In the genomic region with DNA sequence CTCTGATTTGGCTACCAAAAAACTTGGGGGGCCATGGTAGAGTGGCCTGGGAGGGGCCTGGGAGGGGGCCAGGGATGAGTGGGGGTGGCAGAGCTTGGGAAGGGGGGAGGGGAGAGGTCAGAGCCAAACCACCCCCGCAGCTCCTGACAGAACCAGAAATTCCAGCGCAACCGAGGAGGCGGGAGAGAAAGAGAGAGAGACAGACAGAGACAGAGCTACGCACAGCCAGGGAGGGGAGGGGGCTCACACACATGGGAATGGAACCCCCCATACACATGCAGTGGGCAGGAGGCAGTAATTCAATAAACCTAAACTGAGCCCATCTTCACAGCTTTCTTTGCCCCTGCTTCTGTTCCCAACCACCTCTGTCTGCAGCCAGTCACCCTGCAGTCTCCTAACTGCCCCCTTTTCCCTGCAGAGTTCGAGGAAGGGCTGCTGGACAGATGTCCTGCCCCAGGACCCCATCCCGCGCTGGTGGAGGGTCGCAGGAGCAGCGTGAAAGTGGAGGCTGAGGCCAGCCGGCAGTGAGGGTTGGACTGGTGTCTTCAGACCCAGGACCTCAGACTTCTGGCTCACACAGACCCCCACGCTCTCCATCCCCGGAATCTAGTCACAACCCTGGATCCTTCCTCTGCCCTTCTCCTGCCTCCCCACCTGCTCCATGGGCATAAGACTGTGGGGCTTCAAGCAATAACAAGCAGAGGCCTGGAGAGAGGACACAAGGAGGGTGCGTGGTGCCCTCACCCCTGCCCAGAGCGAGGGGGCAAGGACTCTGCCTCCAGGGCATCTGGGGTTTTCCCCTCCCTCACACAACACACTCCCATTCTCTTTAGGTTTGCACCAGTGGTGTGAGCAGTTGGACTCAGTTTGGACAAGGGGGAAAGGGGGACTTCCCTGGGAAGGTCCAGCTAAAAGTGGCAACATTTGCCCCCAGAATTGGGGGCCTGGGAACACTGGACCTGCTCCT, we compare ENCODE assay signal across 10 cellular contexts. TPM values are rescaled to one million over a fixed set of nuclear protein-coding genes. Genes with fewer than 3 reads are reported as not detected.
A peak's percentile ranks its signal among the peaks of the same experiment; 100 is the strongest.
DNase-seq lines count a peak whose midpoint lies in the region; ATAC-seq, FAIRE-seq and TF ChIP-seq lines count a peak whose summit lies in the region.
"Had no signal": no experiment of that assay in that cellular context is flagged by ENCODE, and none has a peak within 500 bp of the region (broad histone marks: within the 10 kb centered on the region; RNA-seq: fewer than 3 reads in every experiment).

No MANE protein-coding gene starts in this region.

- FAIRE-seq in K562 (lab: Jason Lieb, UNC) = no peak

- DNase-seq in activated CD4-positive, alpha-beta T cell treated with anti-CD3 and anti-CD28 coated beads, Interleukin-2, amount 10 ng/mL, durations not matched to agents 7 days and 5 days = no peak
- DNase-seq in activated CD4-positive, alpha-beta T cell treated with anti-CD3 and anti-CD28 coated beads, Interleukin-2, amount 50 U/mL, for 48 hours = no peak
- DNase-seq in K562 (ENCODE audit: extremely low read depth in 1 of 4, low spot score in 3 of 4) = no peak
- DNase-seq in lower lobe of right lung = no peak
- no peak for DNase-seq in transverse colon
- no peak for DNase-seq in NCI-H510A (lab: John Stamatoyannopoulos, UW)
- no peak for DNase-seq in activated gamma-delta T cell treated with Interleukin-2 at 50 U/mL for 16 hours
- DNase-seq: activated gamma-delta T cell, NCI-H2081 had no signal

- no peak for TF ChIP-seq CTCF in K562 (IDR thresholded peaks at IDR 0.05 in 2 of 3, conservative IDR thresholded peaks at IDR 0.05 in 1 of 3; ENCODE audit: insufficient read depth in 2 of 3, low read depth in 1 of 3, low read length in 3 of 3)
- no peak for TF ChIP-seq CTCF in lower lobe of right lung (IDR thresholded peaks at IDR 0.05)
- no peak for TF ChIP-seq CTCF in transverse colon (IDR thresholded peaks at IDR 0.05)

- H3K27ac ChIP-seq in K562 (ENCODE audit: extremely low read depth, low read depth, low read length) (peak overlapping the region; percentile 62; the same call in 2 of the 3 replicates), lower lobe of right lung (peak overlapping the region; percentile 53), transverse colon (peak overlapping the region; percentile 75 to 98 (median 95))

- peaks cover 80% of the 10 kb centered on the region for H3K36me3 ChIP-seq in K562 (ENCODE audit: control insufficient read depth, insufficient read depth, low read length)
- H3K36me3 ChIP-seq in lower lobe of right lung = peaks cover 85% of the 10 kb centered on the region
- H3K36me3 ChIP-seq in transverse colon = peaks cover 0 to 31% (median 7%) of the 10 kb centered on the region in 4 donors

- CTCF ChIA-PET in activated CD4-positive, alpha-beta T cell treated with anti-CD3 and anti-CD28 coated beads, Interleukin-2, amount 10 ng/mL, durations not matched to agents 7 days and 5 days (lab: Charles Lee) = interaction anchor here (0.6 to 6.7 kb wide), 11 partner anchors 13 to 440 kb away, joined by 3 to 90 read pairs (median 4); a partner anchor contains a TSS
- CTCF ChIA-PET in K562 (lab: Yijun Ruan, JAX; ENCODE audit: low intra/inter-chr PET ratio) = interaction anchor here (0.7 to 3.0 kb wide), 2 partner anchors 22 to 25 kb away, joined by 3 to 27 read pairs; no protein-coding TSS in a partner anchor

- H2AFZ ChIP-seq in K562 (ENCODE audit: low read depth, low read length) = no peak overlapping the region

- H3K4me1 ChIP-seq in K562 (replicated peaks in 1 of 2; ENCODE audit: control insufficient read depth in 2 of 2, insufficient read depth in 2 of 2, low read length in 2 of 2) (peaks cover 42 to 66% of the 10 kb centered on the region in 2 experiments), lower lobe of right lung (peaks cover 47% of the 10 kb centered on the region), transverse colon (peaks cover 21 to 63% (median 39%) of the 10 kb centered on the region in 4 donors)

- POLR2A ChIA-PET in activated CD4-positive, alpha-beta T cell treated with anti-CD3 and anti-CD28 coated beads, Interleukin-2, amount 10 ng/mL, durations not matched to agents 7 days and 5 days (lab: Charles Lee) = interaction anchor here (0.6 kb wide), 1 partner anchor 16 kb away, joined by 4 read pairs; a partner anchor contains a TSS
- POLR2A ChIA-PET in K562 (lab: Yijun Ruan, JAX) = interaction anchor here (0.6 to 4.3 kb wide), 4 partner anchors 16 to 146 kb away, joined by 3 to 18 read pairs (median 6); a partner anchor contains a TSS

- peak overlapping the region; percentile 70 for H3K27ac Mint-ChIP-seq in activated CD4-positive, alpha-beta T cell treated with anti-CD3 and anti-CD28 coated beads, Interleukin-2, amount 10 ng/mL, durations not matched to agents 7 days and 5 days

- peaks cover 33% of the 10 kb centered on the region for H3K79me2 ChIP-seq in K562 (ENCODE audit: control insufficient read depth, insufficient read depth, low read length)

- no TSS peak for BruUV-seq in K562 (replicated peaks; lab: Mats Ljungman, UMichigan)

- no peaks in the 10 kb centered on the region for H3K9me3 Mint-ChIP-seq in activated CD4-positive, alpha-beta T cell treated with anti-CD3 and anti-CD28 coated beads, Interleukin-2, amount 10 ng/mL, durations not matched to agents 7 days and 5 days

- peak overlapping the region; percentile 33 to 84; a peak in 3 of 4 replicates for H3K9ac ChIP-seq in K562 (ENCODE audit: insufficient read depth in 1 of 2, low read depth in 2 of 2, low read length in 2 of 2)

- TF ChIP-seq EP300 in K562 (IDR thresholded peaks at IDR 0.05; ENCODE audit: low read length) (no peak), transverse colon (IDR thresholded peaks at IDR 0.05; ENCODE audit: low read depth) (no peak)

- H3K4me2 ChIP-seq in K562 (ENCODE audit: insufficient read depth, low read length) = peak overlapping the region; percentile 51

- in situ Hi-C loops in K562 (cut with MboI) = no loop called here
- in situ Hi-C loops in transverse colon (cut with MboI; ENCODE audit: low pct_ligation_motif_present in 1 of 4, low pct_unique_long_range_greater_than_20kb in 1 of 4, low sequenced_read_pairs in 3 of 4) = no loop called here

- H3K9me3 ChIP-seq in K562 (replicated peaks; ENCODE audit: control insufficient read depth, insufficient read depth, low read depth, low read length) (no peaks in the 10 kb centered on the region), lower lobe of right lung (no peaks in the 10 kb centered on the region), transverse colon (no peaks in the 10 kb centered on the region)

- intact Hi-C loops in K562 (cut with micrococcal nuclease) (no loop called here), lower lobe of right lung (cut with DNase I) (no loop called here), transverse colon (cut with DNase I; ENCODE audit: low total_unique reads) (no loop called here)

- H3K36me3 Mint-ChIP-seq in activated CD4-positive, alpha-beta T cell treated with anti-CD3 and anti-CD28 coated beads, Interleukin-2, amount 10 ng/mL, durations not matched to agents 7 days and 5 days (ENCODE audit: low read depth) = peaks cover 34% of the 10 kb centered on the region

- ATAC-seq in K562 (no peak), lower lobe of right lung (no peak), GM18519 (IDR thresholded peaks at IDR 0.05; ENCODE audit: low FRiP score, unreplicated experiment) (no peak)

- H3K4me3 ChIP-seq in K562 = no peak overlapping the region
- no peak overlapping the region for H3K4me3 ChIP-seq in lower lobe of right lung
- no peak overlapping the region for H3K4me3 ChIP-seq in transverse colon

- TF ChIP-seq RAD21 in K562 (CRISPR knock-in tag; conservative IDR thresholded peaks at IDR 0.05 in 1 of 2, IDR thresholded peaks at IDR 0.05 in 1 of 2) = no peak

- no peaks in the 10 kb centered on the region for H3K27me3 Mint-ChIP-seq in activated CD4-positive, alpha-beta T cell treated with anti-CD3 and anti-CD28 coated beads, Interleukin-2, amount 10 ng/mL, durations not matched to agents 7 days and 5 days

- WGBS in K562 (ENCODE audit: insufficient coverage, low coverage, missing lambda C conversion rate) = 88% methylated on average over 11 of the region's 15 CpGs
- WGBS in transverse colon (ENCODE audit: low coverage in 1 of 2), 2 donors = 20 to 54% methylated on average over 4 to 15 of the region's 15 CpGs

- H4K20me1 ChIP-seq in K562 (replicated peaks; ENCODE audit: control insufficient read depth, insufficient read depth, low read length) = peaks cover 5% of the 10 kb centered on the region

- peaks cover 60% of the 10 kb centered on the region for H3K4me1 Mint-ChIP-seq in activated CD4-positive, alpha-beta T cell treated with anti-CD3 and anti-CD28 coated beads, Interleukin-2, amount 10 ng/mL, durations not matched to agents 7 days and 5 days

- TF ChIP-seq POLR2A in K562 (conservative IDR thresholded peaks at IDR 0.05) (0 out of 2 replicates have a peak, but pooled peaks have one; percentile 29), transverse colon (IDR thresholded peaks at IDR 0.05) (no peak)

- H3K27me3 ChIP-seq in K562 (ENCODE audit: control insufficient read depth in 2 of 2, insufficient read depth in 2 of 2, low read length in 2 of 2) = no peaks in the 10 kb centered on the region; a peak in 1 of 5 replicates
- no peaks in the 10 kb centered on the region for H3K27me3 ChIP-seq in lower lobe of right lung (ENCODE audit: low read depth)
- H3K27me3 ChIP-seq in transverse colon = no peaks in the 10 kb centered on the region

- no peak overlapping the region for H3K4me3 Mint-ChIP-seq in activated CD4-positive, alpha-beta T cell treated with anti-CD3 and anti-CD28 coated beads, Interleukin-2, amount 10 ng/mL, durations not matched to agents 7 days and 5 days

- H3K9me1 ChIP-seq in K562 (ENCODE audit: control insufficient read depth, insufficient read depth, low read length) = no peaks in the 10 kb centered on the region

RNA-seq across cellular contexts. Expression of a gene that starts 5.6 kb away (rescaled TPM):
- total RNA-seq in activated CD4-positive, alpha-beta T cell treated with anti-CD3 and anti-CD28 coated beads, Interleukin-2, amount 10 ng/mL, durations not matched to agents 7 days and 5 days = 1 to 10 TPM; 5.5 to 6.8 TPM
- 43.5 and 96.8 TPM in 2 replicates for total RNA-seq in K562 (2011; cell fraction: chromatin; rRNA removed; ENCODE audit: low replicate concordance)
- total RNA-seq in K562 (2011; cell fraction: nucleolus; rRNA removed) = 51.2 and 57.5 TPM in 2 replicates
- total RNA-seq in K562 (2011; cell fraction: nucleoplasm; rRNA removed) = 40.4 and 43.3 TPM in 2 replicates
- 32.0 and 32.8 TPM in 2 replicates for total RNA-seq in K562 (2014; rRNA removed)
- 11.8 and 14.2 TPM in 2 replicates for total RNA-seq in K562 (2014; rRNA removed; fragmentation: Illumina TruSeq; extraction: Trizol)
- 16.9 and 18.8 TPM in 2 replicates for total RNA-seq in K562 (2015; rRNA removed; fragmentation: Illumina TruSeq; extraction: Trizol)
- 23.4 and 36.0 TPM in 2 replicates for total RNA-seq in K562 (2021)
- 25.8 and 30.9 TPM in 2 replicates for polyA plus RNA-seq in K562 (2011; rRNA removed)
- polyA plus RNA-seq in K562 (2011; cell fraction: cytosol; rRNA removed) = 26.8 and 51.9 TPM in 2 replicates
- polyA plus RNA-seq in K562 (2011; cell fraction: nucleus; rRNA removed) = 53.7 and 85.9 TPM in 2 replicates
- 23.3 and 27.5 TPM in 2 replicates for polyA plus RNA-seq in K562 (2012)
- 20.4 and 30.2 TPM in 2 replicates for polyA plus RNA-seq in K562 (2014; fragmentation: Illumina TruSeq; extraction: Trizol)
- polyA plus RNA-seq in K562 (2014; fragmentation: Nextera tagmentation; extraction: Ambion mirVana) = under 1 TPM; 0.45 to 0.52 TPM
- polyA plus RNA-seq in K562 (2014; rRNA removed) = 30.4 and 40.9 TPM in 2 replicates
- polyA minus RNA-seq in K562 (2011; rRNA and poly(A)+ RNA removed) = 13.8 and 22.0 TPM in 2 replicates
- 16.5 and 18.6 TPM in 2 replicates for polyA minus RNA-seq in K562 (2011; cell fraction: cytosol; rRNA and poly(A)+ RNA removed)
- 14.9 and 18.6 TPM in 2 replicates for polyA minus RNA-seq in K562 (2011; cell fraction: nucleus; rRNA and poly(A)+ RNA removed)
- 28.9 TPM for total RNA-seq in lower lobe of right lung
- 1 to 10 TPM; 2.6 to 9.1 (median 4.7) TPM for total RNA-seq in transverse colon

RNA-seq across cellular contexts. Expression of a gene that starts 15.9 kb away (rescaled TPM):
- total RNA-seq in activated CD4-positive, alpha-beta T cell treated with anti-CD3 and anti-CD28 coated beads, Interleukin-2, amount 10 ng/mL, durations not matched to agents 7 days and 5 days = 10 to 100 TPM; 50.2 to 54.3 TPM
- 49.5 and 114 TPM in 2 replicates for total RNA-seq in K562 (2011; cell fraction: chromatin; rRNA removed; ENCODE audit: low replicate concordance)
- 43.7 and 48.6 TPM in 2 replicates for total RNA-seq in K562 (2011; cell fraction: nucleolus; rRNA removed)
- total RNA-seq in K562 (2011; cell fraction: nucleoplasm; rRNA removed) = 111 and 176 TPM in 2 replicates
- total RNA-seq in K562 (2014; rRNA removed) (28.5 and 31.3 TPM in 2 replicates), K562 (2014; rRNA removed; fragmentation: Illumina TruSeq; extraction: Trizol) (44.5 and 51.5 TPM in 2 replicates), K562 (2015; rRNA removed; fragmentation: Illumina TruSeq; extraction: Trizol) (37.7 and 40.9 TPM in 2 replicates), K562 (2021) (57.0 and 59.0 TPM in 2 replicates), lower lobe of right lung (19.1 TPM), transverse colon (10 to 100 TPM in 1 of 4 donors, 1 to 10 TPM in 3; 4.0 to 66.7 (median 5.2) TPM)
- polyA plus RNA-seq in K562 (2011; rRNA removed) (69.7 and 82.2 TPM in 2 replicates), K562 (2014; fragmentation: Illumina TruSeq; extraction: Trizol) (45.7 and 51.5 TPM in 2 replicates), K562 (2014; fragmentation: Nextera tagmentation; extraction: Ambion mirVana) (10 to 100 TPM in 1 of 2 experiments, 1 to 10 TPM in 1; 9.5 to 15.6 TPM), K562 (2014; rRNA removed) (41.2 and 41.3 TPM in 2 replicates)
- 21.7 and 47.5 TPM in 2 replicates for polyA plus RNA-seq in K562 (2011; cell fraction: cytosol; rRNA removed)
- 80.6 and 125 TPM in 2 replicates for polyA plus RNA-seq in K562 (2011; cell fraction: nucleus; rRNA removed)
- 29.7 and 36.7 TPM in 2 replicates for polyA plus RNA-seq in K562 (2012)
- 69.8 and 75.3 TPM in 2 replicates for polyA minus RNA-seq in K562 (2011; rRNA and poly(A)+ RNA removed)
- polyA minus RNA-seq in K562 (2011; cell fraction: cytosol; rRNA and poly(A)+ RNA removed) = 21.9 and 24.2 TPM in 2 replicates
- 20.1 and 35.0 TPM in 2 replicates for polyA minus RNA-seq in K562 (2011; cell fraction: nucleus; rRNA and poly(A)+ RNA removed)

RNA-seq across cellular contexts. Expression of a gene that starts 16.7 kb away (rescaled TPM):
- 100 to 1,000 TPM; 239 to 242 TPM for total RNA-seq in activated CD4-positive, alpha-beta T cell treated with anti-CD3 and anti-CD28 coated beads, Interleukin-2, amount 10 ng/mL, durations not matched to agents 7 days and 5 days
- total RNA-seq in K562 (2011; cell fraction: chromatin; rRNA removed; ENCODE audit: low replicate concordance) = 105 and 231 TPM in 2 replicates
- 112 and 138 TPM in 2 replicates for total RNA-seq in K562 (2011; cell fraction: nucleolus; rRNA removed)
- 110 and 156 TPM in 2 replicates for total RNA-seq in K562 (2011; cell fraction: nucleoplasm; rRNA removed)
- 20.8 and 28.2 TPM in 2 replicates for total RNA-seq in K562 (2014; rRNA removed)
- total RNA-seq in K562 (2014; rRNA removed; fragmentation: Illumina TruSeq; extraction: Trizol) = 17.1 and 18.6 TPM in 2 replicates
- 24.9 and 26.5 TPM in 2 replicates for total RNA-seq in K562 (2015; rRNA removed; fragmentation: Illumina TruSeq; extraction: Trizol)
- 32.7 and 38.4 TPM in 2 replicates for total RNA-seq in K562 (2021)
- 40.1 and 60.0 TPM in 2 replicates for polyA plus RNA-seq in K562 (2011; rRNA removed)
- 48.3 and 61.6 TPM in 2 replicates for polyA plus RNA-seq in K562 (2011; cell fraction: cytosol; rRNA removed)
- 178 and 185 TPM in 2 replicates for polyA plus RNA-seq in K562 (2011; cell fraction: nucleus; rRNA removed)
- polyA plus RNA-seq in K562 (2012) = 44.3 and 71.7 TPM in 2 replicates
- polyA plus RNA-seq in K562 (2014; fragmentation: Illumina TruSeq; extraction: Trizol) = 48.2 and 49.5 TPM in 2 replicates
- 1 to 10 TPM; 2.4 to 4.3 TPM for polyA plus RNA-seq in K562 (2014; fragmentation: Nextera tagmentation; extraction: Ambion mirVana)
- polyA plus RNA-seq in K562 (2014; rRNA removed) = 37.9 and 38.4 TPM in 2 replicates
- 25.6 and 31.5 TPM in 2 replicates for polyA minus RNA-seq in K562 (2011; rRNA and poly(A)+ RNA removed)
- 18.7 and 19.9 TPM in 2 replicates for polyA minus RNA-seq in K562 (2011; cell fraction: cytosol; rRNA and poly(A)+ RNA removed)
- 30.0 and 42.1 TPM in 2 replicates for polyA minus RNA-seq in K562 (2011; cell fraction: nucleus; rRNA and poly(A)+ RNA removed)
- 269 TPM for total RNA-seq in lower lobe of right lung
- total RNA-seq in transverse colon = 100 to 1,000 TPM; 181 to 318 (median 198) TPM

RNA-seq across cellular contexts. Expression of a gene that starts 33.8 kb away (rescaled TPM):
- total RNA-seq in activated CD4-positive, alpha-beta T cell treated with anti-CD3 and anti-CD28 coated beads, Interleukin-2, amount 10 ng/mL, durations not matched to agents 7 days and 5 days = under 1 TPM; 0.94 TPM
- 2.3 and 6.7 TPM in 2 replicates for total RNA-seq in K562 (2011; cell fraction: chromatin; rRNA removed; ENCODE audit: low replicate concordance)
- 1.8 and 3.5 TPM in 2 replicates for total RNA-seq in K562 (2011; cell fraction: nucleolus; rRNA removed)
- 2.2 and 5.4 TPM in 2 replicates for total RNA-seq in K562 (2011; cell fraction: nucleoplasm; rRNA removed)
- total RNA-seq in K562 (2014; rRNA removed) (0.18 and 0.29 TPM in 2 replicates), K562 (2014; rRNA removed; fragmentation: Illumina TruSeq; extraction: Trizol) (0.03 and 0.04 TPM in 2 replicates), K562 (2015; rRNA removed; fragmentation: Illumina TruSeq; extraction: Trizol) (0.11 and 0.36 TPM in 2 replicates), K562 (2021) (0.64 and 1.1 TPM in 2 replicates), lower lobe of right lung (404 TPM), transverse colon (100 to 1,000 TPM in 3 of 4 donors, 10 to 100 TPM in 1; 94.3 to 248 (median 199) TPM)
- polyA plus RNA-seq in K562 (2011; rRNA removed) (0.28 and 0.45 TPM in 2 replicates), K562 (2014; fragmentation: Illumina TruSeq; extraction: Trizol) (0.13 and 0.15 TPM in 2 replicates), K562 (2014; fragmentation: Nextera tagmentation; extraction: Ambion mirVana) (not detected), K562 (2014; rRNA removed) (0.19 and 0.45 TPM in 2 replicates)
- 0.27 and 0.66 TPM in 2 replicates for polyA plus RNA-seq in K562 (2011; cell fraction: cytosol; rRNA removed)
- 1.5 and 1.9 TPM in 2 replicates for polyA plus RNA-seq in K562 (2011; cell fraction: nucleus; rRNA removed)
- polyA plus RNA-seq in K562 (2012) = 0.33 and 1.8 TPM in 2 replicates
- polyA minus RNA-seq in K562 (2011; rRNA and poly(A)+ RNA removed) = 1.9 and 2.0 TPM in 2 replicates
- polyA minus RNA-seq in K562 (2011; cell fraction: cytosol; rRNA and poly(A)+ RNA removed) = 2.4 and 4.2 TPM in 2 replicates
- polyA minus RNA-seq in K562 (2011; cell fraction: nucleus; rRNA and poly(A)+ RNA removed) = 0.40 and 2.8 TPM in 2 replicates

RNA-seq across cellular contexts. Expression of a gene that starts 44.5 kb away (rescaled TPM):
- 1 to 10 TPM; 1.4 to 2.9 TPM for total RNA-seq in activated CD4-positive, alpha-beta T cell treated with anti-CD3 and anti-CD28 coated beads, Interleukin-2, amount 10 ng/mL, durations not matched to agents 7 days and 5 days
- 0.35 and 1.0 TPM in 2 replicates for total RNA-seq in K562 (2011; cell fraction: chromatin; rRNA removed; ENCODE audit: low replicate concordance)
- total RNA-seq in K562 (2011; cell fraction: nucleolus; rRNA removed) = 0.79 and 1.5 TPM in 2 replicates
- 0.51 and 0.99 TPM in 2 replicates for total RNA-seq in K562 (2011; cell fraction: nucleoplasm; rRNA removed)
- total RNA-seq in K562 (2014; rRNA removed) (0.08 and 0.09 TPM in 2 replicates), K562 (2014; rRNA removed; fragmentation: Illumina TruSeq; extraction: Trizol) (0.06 and 0.29 TPM in 2 replicates), K562 (2015; rRNA removed; fragmentation: Illumina TruSeq; extraction: Trizol) (0.08 and 0.14 TPM in 2 replicates), K562 (2021) (0.18 and 0.29 TPM in 2 replicates), lower lobe of right lung (2.9 TPM), transverse colon (100 to 1,000 TPM; 118 to 234 (median 184) TPM)
- polyA plus RNA-seq in K562 (2011; rRNA removed) (0.14 and 0.18 TPM in 2 replicates), K562 (2014; fragmentation: Illumina TruSeq; extraction: Trizol) (0.03 and 0.54 TPM in 2 replicates), K562 (2014; fragmentation: Nextera tagmentation; extraction: Ambion mirVana) (not detected), K562 (2014; rRNA removed) (0.08 and 0.20 TPM in 2 replicates)
- 0.03 TPM in 1 of 2 replicates, not detected in the other for polyA plus RNA-seq in K562 (2011; cell fraction: cytosol; rRNA removed)
- 0.23 and 0.91 TPM in 2 replicates for polyA plus RNA-seq in K562 (2011; cell fraction: nucleus; rRNA removed)
- 0.08 and 0.11 TPM in 2 replicates for polyA plus RNA-seq in K562 (2012)
- 0.06 TPM in 1 of 2 replicates, not detected in the other for polyA minus RNA-seq in K562 (2011; rRNA and poly(A)+ RNA removed)
- polyA minus RNA-seq in K562 (2011; cell fraction: cytosol; rRNA and poly(A)+ RNA removed) = not detected in 2 replicates
- polyA minus RNA-seq in K562 (2011; cell fraction: nucleus; rRNA and poly(A)+ RNA removed) = 0.13 and 1.1 TPM in 2 replicates
